ENCODE assay signal across 6 cellular contexts in genomic region chr19:35716735-35716984, GRCh38. TPM values are rescaled to one million over a fixed set of nuclear protein-coding genes. Genes with fewer than 3 reads are reported as not detected.
DNase-seq lines count a peak whose midpoint lies in the region; ATAC-seq and TF ChIP-seq lines count a peak whose summit lies in the region.

No MANE protein-coding gene starts in this region.

- H3K9me3 ChIP-seq in KOPT-K1 (ENCODE audit: insufficient read depth, low read length, poor library complexity, severe bottlenecking), result no peaks in the 10 kb centered on the region

- H3K4me3 ChIP-seq in fibroblast of the aortic adventitia (ENCODE audit: low read depth, low read length), result peak overlapping the region; percentile 82

- H3K27me3 Mint-ChIP-seq in stimulated activated naive CD8-positive, alpha-beta T cell treated with anti-CD3 and anti-CD28 coated beads, Interleukin-15, amount 100 ng/mL, for 72 hours, result no peaks in the 10 kb centered on the region

- peak; percentile 24 for ATAC-seq in GM18870 (IDR thresholded peaks at IDR 0.05; ENCODE audit: unreplicated experiment)
- ATAC-seq in stimulated activated naive CD8-positive, alpha-beta T cell treated with anti-CD3 and anti-CD28 coated beads, Interleukin-15, amount 100 ng/mL, for 72 hours, result peak; percentile 51

- DNase-seq in fibroblast of the aortic adventitia (ENCODE audit: low read depth), result no peak
- DNase-seq in stimulated activated naive CD8-positive, alpha-beta T cell treated with anti-CD3 and anti-CD28 coated beads, Interleukin-15, amount 100 ng/mL, for 72 hours, result peak in 1 of 2 donors; percentile 86
- DNase-seq in NCI-H446 (lab: John Stamatoyannopoulos, UW), result no peak
- DNase-seq in cerebellum (ENCODE audit: low spot score), result no peak

- TF ChIP-seq CTCF in fibroblast of the aortic adventitia (IDR thresholded peaks at IDR 0.05; ENCODE audit: insufficient read depth, low read length), result no peak

- H3K27ac Mint-ChIP-seq in stimulated activated naive CD8-positive, alpha-beta T cell treated with anti-CD3 and anti-CD28 coated beads, Interleukin-15, amount 100 ng/mL, for 72 hours, result peak overlapping the region; percentile 94 to 95

- no peaks in the 10 kb centered on the region for H3K9me3 Mint-ChIP-seq in stimulated activated naive CD8-positive, alpha-beta T cell treated with anti-CD3 and anti-CD28 coated beads, Interleukin-15, amount 100 ng/mL, for 72 hours

- peak overlapping the region; percentile 79 for H3K27ac ChIP-seq in KOPT-K1 (ENCODE audit: low read depth, low read length, poor library complexity, severe bottlenecking)

- peaks cover 24% of the 10 kb centered on the region for H3K36me3 ChIP-seq in KOPT-K1 (ENCODE audit: insufficient read depth, low read length)

- H3K4me1 Mint-ChIP-seq in stimulated activated naive CD8-positive, alpha-beta T cell treated with anti-CD3 and anti-CD28 coated beads, Interleukin-15, amount 100 ng/mL, for 72 hours, result peaks cover 59% of the 10 kb centered on the region

- H3K4me3 Mint-ChIP-seq in stimulated activated naive CD8-positive, alpha-beta T cell treated with anti-CD3 and anti-CD28 coated beads, Interleukin-15, amount 100 ng/mL, for 72 hours, result peak overlapping the region; percentile 88 to 93

RNA-seq across cellular contexts. Expression of gene KMT2B, which starts 1.1 kb away (rescaled TPM):
- 6.8 and 14.9 TPM in 2 replicates for total RNA-seq in fibroblast of the aortic adventitia (ENCODE audit: low replicate concordance)
- total RNA-seq in cerebellum, result 7.1 TPM

RNA-seq across cellular contexts. Expression of gene ZBTB32, which starts 12.3 kb away (rescaled TPM):
- total RNA-seq in fibroblast of the aortic adventitia (ENCODE audit: low replicate concordance) (not detected in 2 replicates), cerebellum (not detected)

RNA-seq across cellular contexts. Expression of gene IGFLR1, which starts 25.6 kb away (rescaled TPM):
- total RNA-seq in fibroblast of the aortic adventitia (ENCODE audit: low replicate concordance) (1.3 and 1.9 TPM in 2 replicates), cerebellum (1.3 TPM)

RNA-seq across cellular contexts. Expression of gene U2AF1L4, which starts 28.6 kb away (rescaled TPM):
- total RNA-seq in fibroblast of the aortic adventitia (ENCODE audit: low replicate concordance), result 5.8 and 7.1 TPM in 2 replicates
- total RNA-seq in cerebellum, result 8.6 TPM

RNA-seq across cellular contexts. Expression of gene PSENEN, which starts 28.8 kb away (rescaled TPM):
- total RNA-seq in fibroblast of the aortic adventitia (ENCODE audit: low replicate concordance) (14.7 and 19.5 TPM in 2 replicates), cerebellum (11.3 TPM)
